ENCODE assay signal across 8 cellular contexts in the genomic region with DNA sequence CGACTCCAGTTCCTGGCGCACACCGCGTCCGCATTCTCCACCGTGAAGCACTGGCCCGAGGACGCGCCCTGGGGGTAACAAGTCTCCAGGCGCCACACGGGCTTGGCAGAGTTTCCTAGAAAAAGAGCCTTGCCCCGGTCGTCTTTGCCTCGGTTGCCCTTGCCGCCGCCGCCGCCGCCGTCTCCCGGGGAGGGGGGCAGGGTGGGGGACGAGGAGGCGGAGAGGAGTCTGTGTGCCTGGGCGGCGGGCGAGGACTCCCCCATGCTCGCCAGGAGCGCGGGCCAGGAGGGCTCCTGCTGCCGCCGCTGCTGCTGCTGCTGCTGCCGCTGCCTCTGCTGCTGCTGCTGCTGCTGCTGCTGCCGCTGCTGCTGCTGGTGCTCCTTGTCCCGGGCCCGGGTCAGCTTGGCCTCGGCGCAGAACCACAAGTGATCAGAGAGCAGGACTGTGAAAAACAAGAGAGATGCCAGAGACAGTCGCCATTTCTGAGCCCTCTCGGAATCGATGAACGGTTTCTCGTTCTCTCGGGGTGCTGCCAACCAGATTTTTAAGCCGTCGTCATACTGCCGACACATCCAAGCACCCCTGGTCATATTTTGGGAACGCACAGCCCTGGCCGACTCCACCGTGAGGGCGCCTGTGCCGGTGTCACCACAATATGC.
A peak's percentile ranks its signal among the peaks of the same experiment; 100 is the strongest.
DNase-seq lines count a peak whose midpoint lies in the region; ATAC-seq lines count a peak whose summit lies in the region.

No MANE protein-coding gene starts in this region.

- DNase-seq in activated naive CD4-positive, alpha-beta T cell treated with Interleukin-2 at 50 U/mL for 16 hours, result no peak
- DNase-seq in activated naive CD8-positive, alpha-beta T cell treated with anti-CD3 and anti-CD28 coated beads, Interleukin-2, amount 10 ng/mL, durations not matched to agents 7 days and 5 days, result peak; percentile 30
- DNase-seq in activated CD8-positive, alpha-beta memory T cell treated with anti-CD3 and anti-CD28 coated beads, Interleukin-2, amount 10 ng/mL, durations not matched to agents 7 days and 5 days, result no peak
- DNase-seq in effector memory CD8-positive, alpha-beta T cell, result no peak
- no peak for DNase-seq in natural killer cell treated with Interleukin-12 subunit alpha and Interleukin-12 subunit beta and Interleukin-15 and Interleukin-18, amount 100 ng/mL, for 72 hours (ENCODE audit: low spot score)

- H3K27me3 Mint-ChIP-seq in activated naive CD4-positive, alpha-beta T cell treated with anti-CD3 and anti-CD28 coated beads, Interleukin-2, amount 50 U/mL, for 24 hours, result peaks cover 38% of the 10 kb centered on the region
- peaks cover 47% of the 10 kb centered on the region for H3K27me3 Mint-ChIP-seq in activated naive CD8-positive, alpha-beta T cell treated with anti-CD3 and anti-CD28 coated beads, Interleukin-2, amount 10 ng/mL, durations not matched to agents 7 days and 5 days
- H3K27me3 Mint-ChIP-seq in stimulated activated naive CD8-positive, alpha-beta T cell treated with anti-CD3 and anti-CD28 coated beads, Interleukin-15, Interleukin-2, amounts not matched to agents 100 ng/mL and 50 ng/mL, for 24 hours, result peaks cover 64% of the 10 kb centered on the region
- peaks cover 45% of the 10 kb centered on the region for H3K27me3 Mint-ChIP-seq in activated CD8-positive, alpha-beta memory T cell treated with anti-CD3 and anti-CD28 coated beads, Interleukin-2, amount 10 ng/mL, durations not matched to agents 7 days and 5 days
- H3K27me3 Mint-ChIP-seq in effector memory CD8-positive, alpha-beta T cell, result peaks cover 20 to 43% of the 10 kb centered on the region in 2 donors
- peaks cover 21 to 31% of the 10 kb centered on the region in 2 donors for H3K27me3 Mint-ChIP-seq in natural killer cell treated with Interleukin-12 subunit alpha and Interleukin-12 subunit beta and Interleukin-15 and Interleukin-18, amount 100 ng/mL, for 72 hours

- H3K4me1 Mint-ChIP-seq in activated naive CD4-positive, alpha-beta T cell treated with anti-CD3 and anti-CD28 coated beads, Interleukin-2, amount 50 U/mL, for 24 hours, result peaks cover 5% of the 10 kb centered on the region
- H3K4me1 Mint-ChIP-seq in activated naive CD8-positive, alpha-beta T cell treated with anti-CD3 and anti-CD28 coated beads, Interleukin-2, amount 10 ng/mL, durations not matched to agents 7 days and 5 days, result no peaks in the 10 kb centered on the region
- peaks cover 4% of the 10 kb centered on the region for H3K4me1 Mint-ChIP-seq in stimulated activated naive CD8-positive, alpha-beta T cell treated with anti-CD3 and anti-CD28 coated beads, Interleukin-15, Interleukin-2, amounts not matched to agents 100 ng/mL and 50 ng/mL, for 24 hours (ENCODE audit: low read depth)
- peaks cover 4% of the 10 kb centered on the region for H3K4me1 Mint-ChIP-seq in activated CD8-positive, alpha-beta memory T cell treated with anti-CD3 and anti-CD28 coated beads, Interleukin-2, amount 10 ng/mL, durations not matched to agents 7 days and 5 days
- H3K4me1 Mint-ChIP-seq in effector memory CD8-positive, alpha-beta T cell (ENCODE audit: low read depth in 2 of 2), result no peaks in the 10 kb centered on the region
- peaks cover 0 to 3% of the 10 kb centered on the region in 2 donors for H3K4me1 Mint-ChIP-seq in natural killer cell treated with Interleukin-12 subunit alpha and Interleukin-12 subunit beta and Interleukin-15 and Interleukin-18, amount 100 ng/mL, for 72 hours (ENCODE audit: low read depth in 2 of 2)

- no peak overlapping the region for H3K27ac Mint-ChIP-seq in activated naive CD4-positive, alpha-beta T cell treated with anti-CD3 and anti-CD28 coated beads, Interleukin-2, amount 50 U/mL, for 24 hours
- H3K27ac Mint-ChIP-seq in activated naive CD8-positive, alpha-beta T cell treated with anti-CD3 and anti-CD28 coated beads, Interleukin-2, amount 10 ng/mL, durations not matched to agents 7 days and 5 days, result no peak overlapping the region
- H3K27ac Mint-ChIP-seq in stimulated activated naive CD8-positive, alpha-beta T cell treated with anti-CD3 and anti-CD28 coated beads, Interleukin-15, Interleukin-2, amounts not matched to agents 100 ng/mL and 50 ng/mL, for 24 hours, result no peak overlapping the region
- H3K27ac Mint-ChIP-seq in activated CD8-positive, alpha-beta memory T cell treated with anti-CD3 and anti-CD28 coated beads, Interleukin-2, amount 10 ng/mL, durations not matched to agents 7 days and 5 days, result no peak overlapping the region
- H3K27ac Mint-ChIP-seq in effector memory CD8-positive, alpha-beta T cell, result no peak overlapping the region
- no peak overlapping the region for H3K27ac Mint-ChIP-seq in natural killer cell treated with Interleukin-12 subunit alpha and Interleukin-12 subunit beta and Interleukin-15 and Interleukin-18, amount 100 ng/mL, for 72 hours

- H3K9me3 ChIP-seq in iPS-15b (ENCODE audit: control insufficient read depth, insufficient read depth, low read length), result no peaks in the 10 kb centered on the region

- CTCF ChIA-PET in activated CD8-positive, alpha-beta memory T cell treated with anti-CD3 and anti-CD28 coated beads, Interleukin-2, amount 10 ng/mL, durations not matched to agents 7 days and 5 days (lab: Charles Lee), result no interaction called here

- H3K9ac ChIP-seq in iPS-15b (ENCODE audit: low read depth, low read length), result peak overlapping the region; percentile 14

- POLR2A ChIA-PET in activated naive CD8-positive, alpha-beta T cell treated with anti-CD3 and anti-CD28 coated beads, Interleukin-2, amount 10 ng/mL, durations not matched to agents 7 days and 5 days (lab: Charles Lee), result no interaction called here

- no peaks in the 10 kb centered on the region for H3K36me3 ChIP-seq in iPS-15b (ENCODE audit: control insufficient read depth, insufficient read depth, low read length)

- peaks cover 10% of the 10 kb centered on the region for H3K9me3 Mint-ChIP-seq in activated naive CD4-positive, alpha-beta T cell treated with anti-CD3 and anti-CD28 coated beads, Interleukin-2, amount 50 U/mL, for 24 hours
- no peaks in the 10 kb centered on the region for H3K9me3 Mint-ChIP-seq in activated naive CD8-positive, alpha-beta T cell treated with anti-CD3 and anti-CD28 coated beads, Interleukin-2, amount 10 ng/mL, durations not matched to agents 7 days and 5 days
- H3K9me3 Mint-ChIP-seq in stimulated activated naive CD8-positive, alpha-beta T cell treated with anti-CD3 and anti-CD28 coated beads, Interleukin-15, Interleukin-2, amounts not matched to agents 100 ng/mL and 50 ng/mL, for 24 hours, result peaks cover 10% of the 10 kb centered on the region
- H3K9me3 Mint-ChIP-seq in activated CD8-positive, alpha-beta memory T cell treated with anti-CD3 and anti-CD28 coated beads, Interleukin-2, amount 10 ng/mL, durations not matched to agents 7 days and 5 days (ENCODE audit: low read depth), result no peaks in the 10 kb centered on the region
- peaks cover 6 to 8% of the 10 kb centered on the region in 2 donors for H3K9me3 Mint-ChIP-seq in effector memory CD8-positive, alpha-beta T cell
- H3K9me3 Mint-ChIP-seq in natural killer cell treated with Interleukin-12 subunit alpha and Interleukin-12 subunit beta and Interleukin-15 and Interleukin-18, amount 100 ng/mL, for 72 hours, result peaks cover 10% of the 10 kb centered on the region

- no peaks in the 10 kb centered on the region for H3K4me1 ChIP-seq in iPS-15b (ENCODE audit: control insufficient read depth, insufficient read depth, low read length)

- H3K4me3 Mint-ChIP-seq in activated naive CD4-positive, alpha-beta T cell treated with anti-CD3 and anti-CD28 coated beads, Interleukin-2, amount 50 U/mL, for 24 hours, result peak overlapping the region; percentile 51
- no peak overlapping the region for H3K4me3 Mint-ChIP-seq in activated naive CD8-positive, alpha-beta T cell treated with anti-CD3 and anti-CD28 coated beads, Interleukin-2, amount 10 ng/mL, durations not matched to agents 7 days and 5 days
- peak overlapping the region; percentile 45 for H3K4me3 Mint-ChIP-seq in stimulated activated naive CD8-positive, alpha-beta T cell treated with anti-CD3 and anti-CD28 coated beads, Interleukin-15, Interleukin-2, amounts not matched to agents 100 ng/mL and 50 ng/mL, for 24 hours
- H3K4me3 Mint-ChIP-seq in activated CD8-positive, alpha-beta memory T cell treated with anti-CD3 and anti-CD28 coated beads, Interleukin-2, amount 10 ng/mL, durations not matched to agents 7 days and 5 days, result no peak overlapping the region
- H3K4me3 Mint-ChIP-seq in effector memory CD8-positive, alpha-beta T cell, result no peak overlapping the region
- H3K4me3 Mint-ChIP-seq in natural killer cell treated with Interleukin-12 subunit alpha and Interleukin-12 subunit beta and Interleukin-15 and Interleukin-18, amount 100 ng/mL, for 72 hours, result no peak overlapping the region

- peaks cover 2% of the 10 kb centered on the region for H3K36me3 Mint-ChIP-seq in activated naive CD4-positive, alpha-beta T cell treated with anti-CD3 and anti-CD28 coated beads, Interleukin-2, amount 50 U/mL, for 24 hours
- no peaks in the 10 kb centered on the region for H3K36me3 Mint-ChIP-seq in activated naive CD8-positive, alpha-beta T cell treated with anti-CD3 and anti-CD28 coated beads, Interleukin-2, amount 10 ng/mL, durations not matched to agents 7 days and 5 days
- H3K36me3 Mint-ChIP-seq in stimulated activated naive CD8-positive, alpha-beta T cell treated with anti-CD3 and anti-CD28 coated beads, Interleukin-15, Interleukin-2, amounts not matched to agents 100 ng/mL and 50 ng/mL, for 24 hours (ENCODE audit: low read depth), result no peaks in the 10 kb centered on the region
- H3K36me3 Mint-ChIP-seq in activated CD8-positive, alpha-beta memory T cell treated with anti-CD3 and anti-CD28 coated beads, Interleukin-2, amount 10 ng/mL, durations not matched to agents 7 days and 5 days, result peaks cover 4% of the 10 kb centered on the region
- no peaks in the 10 kb centered on the region for H3K36me3 Mint-ChIP-seq in effector memory CD8-positive, alpha-beta T cell (ENCODE audit: insufficient read depth)
- H3K36me3 Mint-ChIP-seq in natural killer cell treated with Interleukin-12 subunit alpha and Interleukin-12 subunit beta and Interleukin-15 and Interleukin-18, amount 100 ng/mL, for 72 hours, result peaks cover 12% of the 10 kb centered on the region

- peaks cover 34% of the 10 kb centered on the region for H3K27me3 ChIP-seq in iPS-15b (ENCODE audit: control insufficient read depth, insufficient read depth, low read length)

- peak overlapping the region; percentile 77 for H3K4me3 ChIP-seq in iPS-15b (ENCODE audit: low read depth, low read length)

- ATAC-seq in activated naive CD8-positive, alpha-beta T cell treated with anti-CD3 and anti-CD28 coated beads, Interleukin-2, amount 10 ng/mL, durations not matched to agents 7 days and 5 days (ENCODE audit: low read depth), result no peak
- no peak for ATAC-seq in activated CD8-positive, alpha-beta memory T cell treated with anti-CD3 and anti-CD28 coated beads, Interleukin-2, amount 10 ng/mL, durations not matched to agents 7 days and 5 days
- no peak for ATAC-seq in effector memory CD8-positive, alpha-beta T cell (replicated peaks)
- ATAC-seq in natural killer cell treated with Interleukin-12 subunit alpha and Interleukin-12 subunit beta and Interleukin-15 and Interleukin-18, amount 100 ng/mL, for 72 hours, result no peak

Comparison
In these comparisons a context has a peak if more than half of its experiments do, and no peak if none do; other contexts are left out.
1. H3K4me3 Mint-ChIP-seq: peak in activated naive CD4-positive, alpha-beta T cell treated with anti-CD3 and anti-CD28 coated beads, Interleukin-2, amount 50 U/mL, for 24 hours (single experiment) and stimulated activated naive CD8-positive, alpha-beta T cell treated with anti-CD3 and anti-CD28 coated beads, Interleukin-15, Interleukin-2, amounts not matched to agents 100 ng/mL and 50 ng/mL, for 24 hours (single experiment); none in activated naive CD8-positive, alpha-beta T cell treated with anti-CD3 and anti-CD28 coated beads, Interleukin-2, amount 10 ng/mL, durations not matched to agents 7 days and 5 days (single experiment), activated CD8-positive, alpha-beta memory T cell treated with anti-CD3 and anti-CD28 coated beads, Interleukin-2, amount 10 ng/mL, durations not matched to agents 7 days and 5 days (single experiment), effector memory CD8-positive, alpha-beta T cell (0 of 2) and natural killer cell treated with Interleukin-12 subunit alpha and Interleukin-12 subunit beta and Interleukin-15 and Interleukin-18, amount 100 ng/mL, for 72 hours (single experiment).